In the genomic region with DNA sequence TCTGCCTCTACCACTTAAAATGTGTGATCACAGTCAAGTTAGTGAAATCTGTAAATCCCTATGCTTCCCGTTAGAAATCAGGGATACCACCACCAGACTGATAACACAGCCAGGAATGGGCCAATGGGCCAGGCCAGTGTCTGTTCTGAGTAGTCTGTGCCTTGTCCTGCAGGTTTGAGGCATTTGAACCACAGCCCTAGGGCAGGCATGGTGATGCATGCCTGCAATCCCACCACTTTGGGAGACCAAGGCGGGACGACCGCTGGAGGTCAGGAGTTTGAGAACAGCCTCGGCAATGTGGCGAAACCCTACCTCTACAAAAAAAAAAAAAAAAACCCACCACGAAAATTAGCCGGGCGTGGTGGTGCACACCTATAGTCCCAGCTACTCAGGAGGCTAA, we compare ENCODE assay signal across 12 cellular contexts. TPM values are rescaled to one million over a fixed set of nuclear protein-coding genes. Genes with fewer than 3 reads are reported as not detected.
A peak's percentile ranks its signal among the peaks of the same experiment; 100 is the strongest.
DNase-seq lines count a peak whose midpoint lies in the region; ATAC-seq and TF ChIP-seq lines count a peak whose summit lies in the region.
"Had no signal": no experiment of that assay in that cellular context is flagged by ENCODE, and none has a peak within 500 bp of the region (broad histone marks: within the 10 kb centered on the region; RNA-seq: fewer than 3 reads in every experiment).

No MANE protein-coding gene starts in this region.

- TF ChIP-seq POLR2A in NB4 (IDR thresholded peaks at IDR 0.05; ENCODE audit: extremely low read depth, insufficient read length): peak; percentile 15
- no peak for TF ChIP-seq POLR2A in spleen (IDR thresholded peaks at IDR 0.05)

- H3K36me3 Mint-ChIP-seq in activated CD8-positive, alpha-beta memory T cell treated with anti-CD3 and anti-CD28 coated beads, Interleukin-2, amount 10 ng/mL, durations not matched to agents 7 days and 5 days: peaks cover 41% of the 10 kb centered on the region

- H3K4me3 ChIP-seq in NB4 (ENCODE audit: low read depth, low read length) (no peak overlapping the region), spleen (no peak overlapping the region)
- H3K4me3 ChIP-seq: right lobe of liver had no signal

- peaks cover 0 to 65% (median 51%) of the 10 kb centered on the region in 6 donors for H3K36me3 ChIP-seq in spleen

- no peak for TF ChIP-seq CTCF in NB4 (IDR thresholded peaks at IDR 0.05; ENCODE audit: low read depth, low read length)
- no peak for TF ChIP-seq CTCF in spleen (IDR thresholded peaks at IDR 0.05 in 8 of 11, conservative IDR thresholded peaks at IDR 0.05 in 3 of 11)
- no peak for TF ChIP-seq CTCF in GM13977 (IDR thresholded peaks at IDR 0.05; ENCODE audit: extremely low read depth, insufficient read depth, missing control alignments)

- no peak for ATAC-seq in activated CD8-positive, alpha-beta memory T cell treated with anti-CD3 and anti-CD28 coated beads, Interleukin-2, amount 10 ng/mL, durations not matched to agents 7 days and 5 days
- ATAC-seq: activated CD4-positive, CD25-positive, alpha-beta regulatory T cell treated with anti-CD3 and anti-CD28 coated beads, Interleukin-2, amount 50 U/mL, for 24 hours; right lobe of liver had no signal

- intact Hi-C loops in spleen (cut with DNase I; ENCODE audit: low total_unique reads): no loop called here

- 83 to 94% (median 89%) methylated on average over 8 to 9 of the region's 9 CpGs for WGBS in spleen, 5 donors

- CTCF ChIA-PET in activated CD8-positive, alpha-beta memory T cell treated with anti-CD3 and anti-CD28 coated beads, Interleukin-2, amount 10 ng/mL, durations not matched to agents 7 days and 5 days (lab: Charles Lee): interaction anchor here (0.6 to 12.5 kb wide), 11 partner anchors 13 to 228 kb away, joined by 3 to 354 read pairs (median 6); partner anchors contain the start of genes AHNAK, EEF1G and TUT1

- H3K9me3 ChIP-seq in spleen: no peaks in the 10 kb centered on the region
- H3K9me3 ChIP-seq: right lobe of liver had no signal

- H3K4me3 Mint-ChIP-seq in activated CD8-positive, alpha-beta memory T cell treated with anti-CD3 and anti-CD28 coated beads, Interleukin-2, amount 10 ng/mL, durations not matched to agents 7 days and 5 days: peak overlapping the region; percentile 48
- H3K4me3 Mint-ChIP-seq: activated naive CD4-positive, alpha-beta T cell treated with anti-CD3 and anti-CD28 coated beads, Interleukin-2, amount 50 U/mL, for 24 hours had no signal

- peak overlapping the region; percentile 96 for H3K27ac Mint-ChIP-seq in activated CD8-positive, alpha-beta memory T cell treated with anti-CD3 and anti-CD28 coated beads, Interleukin-2, amount 10 ng/mL, durations not matched to agents 7 days and 5 days

- peaks cover 51 to 90% (median 62%) of the 10 kb centered on the region in 6 donors for H3K4me1 ChIP-seq in spleen

- peaks cover 2% of the 10 kb centered on the region for H3K27me3 Mint-ChIP-seq in activated CD8-positive, alpha-beta memory T cell treated with anti-CD3 and anti-CD28 coated beads, Interleukin-2, amount 10 ng/mL, durations not matched to agents 7 days and 5 days
- H3K27me3 Mint-ChIP-seq: activated naive CD4-positive, alpha-beta T cell treated with anti-CD3 and anti-CD28 coated beads, Interleukin-2, amount 50 U/mL, for 24 hours had no signal

- H3K27ac ChIP-seq in epithelial cell of prostate: peak overlapping the region; percentile 99
- peak overlapping the region in 7 of 8 donors; percentile 29 to 95 (median 88) for H3K27ac ChIP-seq in spleen
- H3K27ac ChIP-seq: right lobe of liver had no signal

- peaks cover 86% of the 10 kb centered on the region for H3K4me1 Mint-ChIP-seq in activated CD8-positive, alpha-beta memory T cell treated with anti-CD3 and anti-CD28 coated beads, Interleukin-2, amount 10 ng/mL, durations not matched to agents 7 days and 5 days

- no peak for DNase-seq in activated CD8-positive, alpha-beta memory T cell treated with anti-CD3 and anti-CD28 coated beads, Interleukin-2, amount 10 ng/mL, durations not matched to agents 7 days and 5 days
- DNase-seq in activated CD8-positive, alpha-beta memory T cell treated with anti-CD3 and anti-CD28 coated beads, Interleukin-2, amount 50 U/mL, for 48 hours: no peak
- DNase-seq in NB4 (ENCODE audit: low read depth): no peak
- no peak for DNase-seq in epithelial cell of prostate (ENCODE audit: low read depth, low spot score)
- peak; percentile 71 for DNase-seq in spleen
- no peak for DNase-seq in GM13977 (ENCODE audit: low spot score)
- no peak for DNase-seq in AG08395 (ENCODE audit: low spot score)
- no peak for DNase-seq in T-helper 9 cell
- DNase-seq: cerebellar nuclear complex had no signal

- in situ Hi-C loops in GM13977 (cut with MboI; ENCODE audit: low pct_unique_long_range_greater_than_20kb, low sequenced_read_pairs, unreplicated experiment): no loop called here

- no peaks in the 10 kb centered on the region for H3K9me3 Mint-ChIP-seq in activated CD8-positive, alpha-beta memory T cell treated with anti-CD3 and anti-CD28 coated beads, Interleukin-2, amount 10 ng/mL, durations not matched to agents 7 days and 5 days (ENCODE audit: low read depth)
- H3K9me3 Mint-ChIP-seq: activated naive CD4-positive, alpha-beta T cell treated with anti-CD3 and anti-CD28 coated beads, Interleukin-2, amount 50 U/mL, for 24 hours had no signal

- no peaks in the 10 kb centered on the region for H3K27me3 ChIP-seq in spleen (replicated peaks in 1 of 7)
- H3K27me3 ChIP-seq: right lobe of liver had no signal

RNA-seq across cellular contexts. Expression of gene AHNAK, which starts 12.1 kb away (rescaled TPM):
- total RNA-seq in activated CD8-positive, alpha-beta memory T cell treated with anti-CD3 and anti-CD28 coated beads, Interleukin-2, amount 10 ng/mL, durations not matched to agents 7 days and 5 days: 100 to 1,000 TPM; 180 to 390 TPM
- 100 to 1,000 TPM; 168 to 370 (median 289) TPM for total RNA-seq in spleen
- 10 to 100 TPM; 11.8 to 24.0 (median 12.0) TPM for polyA plus RNA-seq in spleen

RNA-seq across cellular contexts. Expression of gene EEF1G, which starts 15.0 kb away (rescaled TPM):
- total RNA-seq in activated CD8-positive, alpha-beta memory T cell treated with anti-CD3 and anti-CD28 coated beads, Interleukin-2, amount 10 ng/mL, durations not matched to agents 7 days and 5 days: 1,000 to 10,000 TPM in 1 of 2 experiments, 100 to 1,000 TPM in 1; 878 to 1,201 TPM
- 1,000 to 10,000 TPM in 6 of 7 donors, 100 to 1,000 TPM in 1; 989 to 1,475 (median 1,270) TPM for total RNA-seq in spleen
- polyA plus RNA-seq in spleen: 1,000 to 10,000 TPM; 2,364 to 2,501 (median 2,474) TPM

RNA-seq across cellular contexts. Expression of gene TUT1, which starts 32.7 kb away (rescaled TPM):
- total RNA-seq in activated CD8-positive, alpha-beta memory T cell treated with anti-CD3 and anti-CD28 coated beads, Interleukin-2, amount 10 ng/mL, durations not matched to agents 7 days and 5 days: 10 to 100 TPM; 24.7 to 29.6 TPM
- total RNA-seq in spleen: 10 to 100 TPM; 14.4 to 30.9 (median 20.1) TPM
- 10 to 100 TPM; 14.5 to 24.1 (median 16.1) TPM for polyA plus RNA-seq in spleen

RNA-seq across cellular contexts. Expression of gene MTA2, which starts 43.0 kb away (rescaled TPM):
- total RNA-seq in activated CD8-positive, alpha-beta memory T cell treated with anti-CD3 and anti-CD28 coated beads, Interleukin-2, amount 10 ng/mL, durations not matched to agents 7 days and 5 days: 100 to 1,000 TPM; 245 to 264 TPM
- 100 to 1,000 TPM; 102 to 154 (median 114) TPM for total RNA-seq in spleen
- 10 to 100 TPM; 55.3 to 94.6 (median 58.5) TPM for polyA plus RNA-seq in spleen

RNA-seq across cellular contexts. Expression of gene EML3, which starts 53.9 kb away (rescaled TPM):
- total RNA-seq in activated CD8-positive, alpha-beta memory T cell treated with anti-CD3 and anti-CD28 coated beads, Interleukin-2, amount 10 ng/mL, durations not matched to agents 7 days and 5 days: 100 to 1,000 TPM; 132 to 133 TPM
- total RNA-seq in spleen: 100 to 1,000 TPM in 5 of 7 donors, 10 to 100 TPM in 2; 46.7 to 159 (median 116) TPM
- polyA plus RNA-seq in spleen: 100 to 1,000 TPM in 1 of 3 donors, 10 to 100 TPM in 2; 51.0 to 116 (median 78.6) TPM
